ENCODE assay signal across 8 cellular contexts in genomic region chr20:47318027-47318595, GRCh38. TPM values are rescaled to one million over a fixed set of nuclear protein-coding genes. Genes with fewer than 3 reads are reported as not detected.
A peak's percentile ranks its signal among the peaks of the same experiment; 100 is the strongest.
DNase-seq lines count a peak whose midpoint lies in the region; ATAC-seq and TF ChIP-seq lines count a peak whose summit lies in the region.

No MANE protein-coding gene starts in this region.

- no peaks in the 10 kb centered on the region for H3K9me3 Mint-ChIP-seq in activated CD4-positive, alpha-beta T cell treated with anti-CD3 and anti-CD28 coated beads, Interleukin-2, amount 10 ng/mL, durations not matched to agents 7 days and 5 days

- H3K4me2 ChIP-seq in smooth muscle cell = peak overlapping the region; percentile 75

- TF ChIP-seq CTCF in adrenal gland (IDR thresholded peaks at IDR 0.05) (no peak), smooth muscle cell (IDR thresholded peaks at IDR 0.05; ENCODE audit: borderline replicate concordance, insufficient read depth, poor library complexity, severe bottlenecking) (no peak)

- ATAC-seq in HG03378 (IDR thresholded peaks at IDR 0.05; ENCODE audit: unreplicated experiment) = no peak

- H3K27ac ChIP-seq in adrenal gland = peak overlapping the region; percentile 88 to 97 (median 97)
- peak overlapping the region; percentile 99 for H3K27ac ChIP-seq in smooth muscle cell (ENCODE audit: low read depth)

- 14 to 26% (median 21%) methylated on average over 7 of the region's 7 CpGs for WGBS in adrenal gland, 4 donors
- 7% methylated on average over 7 of the region's 7 CpGs for WGBS in smooth muscle cell (ENCODE audit: low lambda C conversion rate)

- H3K9me3 ChIP-seq in adrenal gland (replicated peaks in 1 of 3) (no peaks in the 10 kb centered on the region), smooth muscle cell (replicated peaks; ENCODE audit: low read depth) (no peaks in the 10 kb centered on the region)

- no peaks in the 10 kb centered on the region for H4K20me1 ChIP-seq in smooth muscle cell (ENCODE audit: low read depth)

- no peak for TF ChIP-seq POLR2A in adrenal gland (IDR thresholded peaks at IDR 0.05)

- H3K36me3 Mint-ChIP-seq in activated CD4-positive, alpha-beta T cell treated with anti-CD3 and anti-CD28 coated beads, Interleukin-2, amount 10 ng/mL, durations not matched to agents 7 days and 5 days (ENCODE audit: low read depth) = peaks cover 5% of the 10 kb centered on the region

- peaks cover 56% of the 10 kb centered on the region for H3K79me2 ChIP-seq in smooth muscle cell (ENCODE audit: low read depth)

- H3F3A ChIP-seq in smooth muscle cell (ENCODE audit: low read depth) = peaks cover 42% of the 10 kb centered on the region

- no peak overlapping the region for H2AFZ ChIP-seq in smooth muscle cell (ENCODE audit: low read depth)

- H3K4me3 ChIP-seq in adrenal gland (peak overlapping the region in 1 of 4 donors; percentile 8), iPS-11a (ENCODE audit: low read depth, low read length) (peak overlapping the region; percentile 45), smooth muscle cell (no peak overlapping the region)

- H3K27ac Mint-ChIP-seq in activated CD4-positive, alpha-beta T cell treated with anti-CD3 and anti-CD28 coated beads, Interleukin-2, amount 10 ng/mL, durations not matched to agents 7 days and 5 days = peak overlapping the region; percentile 86

- H3K27me3 ChIP-seq in adrenal gland (no peaks in the 10 kb centered on the region), smooth muscle cell (ENCODE audit: low read depth) (no peaks in the 10 kb centered on the region)

- H3K27me3 Mint-ChIP-seq in activated CD4-positive, alpha-beta T cell treated with anti-CD3 and anti-CD28 coated beads, Interleukin-2, amount 10 ng/mL, durations not matched to agents 7 days and 5 days = no peaks in the 10 kb centered on the region

- intact Hi-C loops in adrenal gland (cut with DNase I) = loop anchor here in 1 of 2 donors (5.0 kb wide), 1 partner anchor 39 kb away; the partner anchor contains the start of gene ZMYND8

- H3K36me3 ChIP-seq in adrenal gland (replicated peaks in 1 of 2) = no peaks in the 10 kb centered on the region
- H3K36me3 ChIP-seq in smooth muscle cell (ENCODE audit: low read depth) = no peaks in the 10 kb centered on the region

- H3K4me3 Mint-ChIP-seq in activated CD4-positive, alpha-beta T cell treated with anti-CD3 and anti-CD28 coated beads, Interleukin-2, amount 10 ng/mL, durations not matched to agents 7 days and 5 days = no peak overlapping the region

- peaks cover 60 to 74% of the 10 kb centered on the region in 2 donors for H3K4me1 ChIP-seq in adrenal gland (replicated peaks in 1 of 2)
- peaks cover 52% of the 10 kb centered on the region for H3K4me1 ChIP-seq in smooth muscle cell (ENCODE audit: low read depth)

- DNase-seq in activated CD4-positive, alpha-beta T cell treated with anti-CD3 and anti-CD28 coated beads, Interleukin-2, amount 10 ng/mL, durations not matched to agents 7 days and 5 days = no peak
- no peak for DNase-seq in activated CD4-positive, alpha-beta T cell treated with anti-CD3 and anti-CD28 coated beads, Interleukin-2, amount 50 U/mL, for 1 hour
- peak in 2 of 7 donors; percentile 66 to 70 for DNase-seq in adrenal gland
- DNase-seq in smooth muscle cell (lab: John Stamatoyannopoulos, UW; ENCODE audit: unreplicated experiment) = no peak
- no peak for DNase-seq in NCI-H82 (lab: John Stamatoyannopoulos, UW)
- DNase-seq in GOT3 (lab: John Stamatoyannopoulos, UW) = no peak

- H3K4me1 Mint-ChIP-seq in activated CD4-positive, alpha-beta T cell treated with anti-CD3 and anti-CD28 coated beads, Interleukin-2, amount 10 ng/mL, durations not matched to agents 7 days and 5 days = peaks cover 64% of the 10 kb centered on the region

- peak overlapping the region; percentile 89 for H3K9ac ChIP-seq in smooth muscle cell (ENCODE audit: low read depth)

- CTCF ChIA-PET in activated CD4-positive, alpha-beta T cell treated with anti-CD3 and anti-CD28 coated beads, Interleukin-2, amount 10 ng/mL, durations not matched to agents 7 days and 5 days (lab: Charles Lee) = interaction anchor here (1.0 to 1.4 kb wide), 3 partner anchors 10 to 66 kb away, joined by 3 to 5 read pairs (median 4); no protein-coding TSS in a partner anchor

- POLR2A ChIA-PET in activated CD4-positive, alpha-beta T cell treated with anti-CD3 and anti-CD28 coated beads, Interleukin-2, amount 10 ng/mL, durations not matched to agents 7 days and 5 days (lab: Charles Lee) = no interaction called here

RNA-seq across cellular contexts. Expression of gene ZMYND8, which starts 38.4 kb away (rescaled TPM):
- total RNA-seq in activated CD4-positive, alpha-beta T cell treated with anti-CD3 and anti-CD28 coated beads, Interleukin-2, amount 10 ng/mL, durations not matched to agents 7 days and 5 days = 10 to 100 TPM; 44.6 to 55.6 TPM
- total RNA-seq in adrenal gland (100 to 1,000 TPM in 2 of 8 donors, 10 to 100 TPM in 6; 58.4 to 116 (median 70.5) TPM), smooth muscle cell (22.7 and 24.1 TPM in 2 replicates)
- polyA plus RNA-seq in adrenal gland (10 to 100 TPM; 37.0 to 83.9 (median 64.1) TPM), smooth muscle cell (14.7 and 15.2 TPM in 2 replicates)
